11 cellular contexts compared by ENCODE assay signal in the genomic region with DNA sequence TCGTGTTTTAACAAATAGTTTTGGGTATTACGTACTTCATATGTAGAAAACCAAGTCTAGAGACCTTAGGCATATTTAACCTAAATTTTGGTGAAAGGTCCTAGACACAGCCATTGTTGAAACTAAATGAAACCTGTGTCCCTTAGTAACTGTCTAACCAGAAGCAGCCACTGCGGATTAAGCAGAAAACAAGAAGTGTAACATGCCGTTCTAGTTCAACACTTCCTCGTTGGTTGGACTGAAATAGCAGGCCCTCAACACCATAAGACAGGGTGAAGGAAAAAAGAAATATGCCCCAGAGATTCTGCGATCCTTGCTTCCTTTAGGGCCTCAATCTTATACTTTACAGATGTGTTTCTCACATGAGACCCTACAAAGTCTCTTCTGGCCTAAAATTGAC. TPM values are rescaled to one million over a fixed set of nuclear protein-coding genes. Genes with fewer than 3 reads are reported as not detected.
DNase-seq lines count a peak whose midpoint lies in the region; ATAC-seq and TF ChIP-seq lines count a peak whose summit lies in the region.
"Had no signal": no experiment of that assay in that cellular context is flagged by ENCODE, and none has a peak within 500 bp of the region (broad histone marks: within the 10 kb centered on the region; RNA-seq: fewer than 3 reads in every experiment).

No MANE protein-coding gene starts in this region.

- no peaks in the 10 kb centered on the region for H3K27me3 Mint-ChIP-seq in Caco-2 (ENCODE audit: insufficient read depth, unreplicated experiment)
- H3K27me3 Mint-ChIP-seq in activated CD4-positive, alpha-beta memory T cell treated with anti-CD3 and anti-CD28 coated beads, Interleukin-2, amount 10 ng/mL, durations not matched to agents 7 days and 5 days = no peaks in the 10 kb centered on the region
- no peaks in the 10 kb centered on the region for H3K27me3 Mint-ChIP-seq in natural killer cell treated with Interleukin-12 subunit alpha and Interleukin-12 subunit beta and Interleukin-15 and Interleukin-18, amount 100 ng/mL, for 72 hours

- no peak for TF ChIP-seq CTCF in Caco-2 (IDR thresholded peaks at IDR 0.05; ENCODE audit: insufficient read depth in 1 of 2, low read depth in 1 of 2, low read length in 1 of 2, severe bottlenecking in 1 of 2, unreplicated experiment in 1 of 2)

- no peaks in the 10 kb centered on the region; the same call in 1 of the 2 replicates for H3K36me3 ChIP-seq in Caco-2 (ENCODE audit: control insufficient read depth, insufficient read depth, low read length)

- in situ Hi-C loops in KBM-7 (cut with MboI; ENCODE audit: low pct_unique_long_range_greater_than_20kb, low sequenced_read_pairs) = no loop called here

- H3K36me3 Mint-ChIP-seq in Caco-2 (ENCODE audit: insufficient read depth, unreplicated experiment) = peaks cover 24% of the 10 kb centered on the region
- H3K36me3 Mint-ChIP-seq in activated CD4-positive, alpha-beta memory T cell treated with anti-CD3 and anti-CD28 coated beads, Interleukin-2, amount 10 ng/mL, durations not matched to agents 7 days and 5 days (ENCODE audit: low read depth) = peaks cover 3% of the 10 kb centered on the region
- H3K36me3 Mint-ChIP-seq in natural killer cell treated with Interleukin-12 subunit alpha and Interleukin-12 subunit beta and Interleukin-15 and Interleukin-18, amount 100 ng/mL, for 72 hours = no peaks in the 10 kb centered on the region

- intact Hi-C loops in Caco-2 (cut with micrococcal nuclease; ENCODE audit: unreplicated experiment) = no loop called here

- DNase-seq in Caco-2 (no peak), KBM-7 (peak; percentile 55), C1 segment of cervical spinal cord (lab: John Stamatoyannopoulos, UW) (no peak), iPS-NIHi7 (ENCODE audit: extremely low spot score) (no peak), nucleus accumbens (lab: John Stamatoyannopoulos, UW) (no peak)
- DNase-seq in activated CD4-positive, alpha-beta memory T cell treated with anti-CD3 and anti-CD28 coated beads, Interleukin-2, amount 10 ng/mL, durations not matched to agents 7 days and 5 days = no peak
- DNase-seq in natural killer cell treated with Interleukin-12 subunit alpha and Interleukin-12 subunit beta and Interleukin-15 and Interleukin-18, amount 100 ng/mL, for 72 hours (ENCODE audit: low spot score) = no peak
- DNase-seq: GOT3; NCI-H1105 treated with DMSO at 0.1 percent for 48 hours; NK-92 treated with Interleukin-12 subunit alpha and Interleukin-12 subunit beta, amount 100 ng/mL, for 24 hours had no signal

- TSS peak; percentile 39 for BruUV-seq in Caco-2 (replicated peaks; lab: Mats Ljungman, UMichigan)

- no peaks in the 10 kb centered on the region for H3K9me3 Mint-ChIP-seq in Caco-2 (ENCODE audit: unreplicated experiment)
- no peaks in the 10 kb centered on the region for H3K9me3 Mint-ChIP-seq in activated CD4-positive, alpha-beta memory T cell treated with anti-CD3 and anti-CD28 coated beads, Interleukin-2, amount 10 ng/mL, durations not matched to agents 7 days and 5 days
- H3K9me3 Mint-ChIP-seq in natural killer cell treated with Interleukin-12 subunit alpha and Interleukin-12 subunit beta and Interleukin-15 and Interleukin-18, amount 100 ng/mL, for 72 hours = no peaks in the 10 kb centered on the region

- H3K27me3 ChIP-seq in Caco-2 (replicated peaks; ENCODE audit: control insufficient read depth, insufficient read depth, low read length) = no peaks in the 10 kb centered on the region

- peaks cover 4% of the 10 kb centered on the region; the same call in 1 of the 2 replicates for H3K4me1 ChIP-seq in Caco-2

- POLR2A ChIA-PET in Caco-2 (lab: Charles Lee) = no interaction called here
- POLR2A ChIA-PET in activated CD4-positive, alpha-beta memory T cell treated with anti-CD3 and anti-CD28 coated beads, Interleukin-2, amount 10 ng/mL, durations not matched to agents 7 days and 5 days (lab: Charles Lee) = no interaction called here

- CTCF ChIA-PET in Caco-2 (lab: Charles Lee) = no interaction called here
- CTCF ChIA-PET in activated CD4-positive, alpha-beta memory T cell treated with anti-CD3 and anti-CD28 coated beads, Interleukin-2, amount 10 ng/mL, durations not matched to agents 7 days and 5 days (lab: Charles Lee) = no interaction called here

- H3K4me3 Mint-ChIP-seq in Caco-2 (ENCODE audit: unreplicated experiment) = peak overlapping the region; percentile 47
- peak overlapping the region; percentile 81 for H3K4me3 Mint-ChIP-seq in activated CD4-positive, alpha-beta memory T cell treated with anti-CD3 and anti-CD28 coated beads, Interleukin-2, amount 10 ng/mL, durations not matched to agents 7 days and 5 days
- H3K4me3 Mint-ChIP-seq in natural killer cell treated with Interleukin-12 subunit alpha and Interleukin-12 subunit beta and Interleukin-15 and Interleukin-18, amount 100 ng/mL, for 72 hours = peak overlapping the region; percentile 94

- no peak overlapping the region for H3K4me3 ChIP-seq in Caco-2 (ENCODE audit: low read depth, low read length)

- H3K9me3 ChIP-seq in Caco-2 = no peaks in the 10 kb centered on the region

- H3K4me1 Mint-ChIP-seq in Caco-2 (ENCODE audit: low read depth, unreplicated experiment) = peaks cover 6% of the 10 kb centered on the region
- H3K4me1 Mint-ChIP-seq in activated CD4-positive, alpha-beta memory T cell treated with anti-CD3 and anti-CD28 coated beads, Interleukin-2, amount 10 ng/mL, durations not matched to agents 7 days and 5 days = peaks cover 34% of the 10 kb centered on the region
- peaks cover 21 to 28% of the 10 kb centered on the region in 2 donors for H3K4me1 Mint-ChIP-seq in natural killer cell treated with Interleukin-12 subunit alpha and Interleukin-12 subunit beta and Interleukin-15 and Interleukin-18, amount 100 ng/mL, for 72 hours (ENCODE audit: low read depth in 2 of 2)

- no peak overlapping the region for H3K27ac Mint-ChIP-seq in Caco-2 (ENCODE audit: unreplicated experiment)
- H3K27ac Mint-ChIP-seq in activated CD4-positive, alpha-beta memory T cell treated with anti-CD3 and anti-CD28 coated beads, Interleukin-2, amount 10 ng/mL, durations not matched to agents 7 days and 5 days = no peak overlapping the region
- H3K27ac Mint-ChIP-seq in natural killer cell treated with Interleukin-12 subunit alpha and Interleukin-12 subunit beta and Interleukin-15 and Interleukin-18, amount 100 ng/mL, for 72 hours = peak overlapping the region; percentile 54 to 82

- ATAC-seq in natural killer cell treated with Interleukin-12 subunit alpha and Interleukin-12 subunit beta and Interleukin-15 and Interleukin-18, amount 100 ng/mL, for 72 hours = no peak
- no peak for ATAC-seq in GM21737 (IDR thresholded peaks at IDR 0.05; ENCODE audit: unreplicated experiment)

RNA-seq across cellular contexts. Expression of a gene that starts 2.0 kb away (rescaled TPM):
- total RNA-seq in Caco-2 (2022) = 42.7 and 43.7 TPM in 2 replicates
- total RNA-seq in activated CD4-positive, alpha-beta memory T cell treated with anti-CD3 and anti-CD28 coated beads, Interleukin-2, amount 10 ng/mL, durations not matched to agents 7 days and 5 days = 10 to 100 TPM; 28.9 to 31.1 TPM
- total RNA-seq in natural killer cell treated with Interleukin-12 subunit alpha and Interleukin-12 subunit beta and Interleukin-15 and Interleukin-18, amount 100 ng/mL, for 72 hours = 10 to 100 TPM; 29.4 to 43.8 TPM

RNA-seq across cellular contexts. Expression of a gene that starts 23.8 kb away (rescaled TPM):
- 1.5 and 1.8 TPM in 2 replicates for total RNA-seq in Caco-2 (2022)
- not detected for total RNA-seq in activated CD4-positive, alpha-beta memory T cell treated with anti-CD3 and anti-CD28 coated beads, Interleukin-2, amount 10 ng/mL, durations not matched to agents 7 days and 5 days
- total RNA-seq in natural killer cell treated with Interleukin-12 subunit alpha and Interleukin-12 subunit beta and Interleukin-15 and Interleukin-18, amount 100 ng/mL, for 72 hours = not detected

RNA-seq across cellular contexts. Expression of a gene that starts 33.6 kb away (rescaled TPM):
- total RNA-seq in Caco-2 (2022) = 376 and 448 TPM in 2 replicates
- 100 to 1,000 TPM; 506 to 527 TPM for total RNA-seq in activated CD4-positive, alpha-beta memory T cell treated with anti-CD3 and anti-CD28 coated beads, Interleukin-2, amount 10 ng/mL, durations not matched to agents 7 days and 5 days
- total RNA-seq in natural killer cell treated with Interleukin-12 subunit alpha and Interleukin-12 subunit beta and Interleukin-15 and Interleukin-18, amount 100 ng/mL, for 72 hours = 100 to 1,000 TPM; 383 to 427 TPM

RNA-seq across cellular contexts. Expression of a gene that starts 45.5 kb away (rescaled TPM):
- 140 and 152 TPM in 2 replicates for total RNA-seq in Caco-2 (2022)
- total RNA-seq in activated CD4-positive, alpha-beta memory T cell treated with anti-CD3 and anti-CD28 coated beads, Interleukin-2, amount 10 ng/mL, durations not matched to agents 7 days and 5 days = 10 to 100 TPM; 86.8 to 93.6 TPM
- 10 to 100 TPM; 87.8 to 96.6 TPM for total RNA-seq in natural killer cell treated with Interleukin-12 subunit alpha and Interleukin-12 subunit beta and Interleukin-15 and Interleukin-18, amount 100 ng/mL, for 72 hours

Comparison
In these comparisons a context has a peak if more than half of its experiments do, and no peak if none do; other contexts are left out.
1. H3K27ac Mint-ChIP-seq: peak in natural killer cell treated with Interleukin-12 subunit alpha and Interleukin-12 subunit beta and Interleukin-15 and Interleukin-18, amount 100 ng/mL, for 72 hours (2 of 2); none in Caco-2 (single experiment) and activated CD4-positive, alpha-beta memory T cell treated with anti-CD3 and anti-CD28 coated beads, Interleukin-2, amount 10 ng/mL, durations not matched to agents 7 days and 5 days (single experiment).
2. Peak in every context shown above with its lines, with median percentiles within 50 percentile points of each other: H3K4me3 Mint-ChIP-seq.